Comparison of ENCODE assay signal across 1 cellular context in genomic region chr5:89307972-89308371, GRCh38.
A peak's percentile ranks its signal among the peaks of the same experiment; 100 is the strongest.
TF ChIP-seq lines count a peak whose summit lies in the region.

No MANE protein-coding gene starts in this region.

TF ChIP-seq in K562, 482 proteins besides CTCF, POLR2A, EP300 and RAD21 (continued from another document):
- TF ChIP-seq, protein P1, sequence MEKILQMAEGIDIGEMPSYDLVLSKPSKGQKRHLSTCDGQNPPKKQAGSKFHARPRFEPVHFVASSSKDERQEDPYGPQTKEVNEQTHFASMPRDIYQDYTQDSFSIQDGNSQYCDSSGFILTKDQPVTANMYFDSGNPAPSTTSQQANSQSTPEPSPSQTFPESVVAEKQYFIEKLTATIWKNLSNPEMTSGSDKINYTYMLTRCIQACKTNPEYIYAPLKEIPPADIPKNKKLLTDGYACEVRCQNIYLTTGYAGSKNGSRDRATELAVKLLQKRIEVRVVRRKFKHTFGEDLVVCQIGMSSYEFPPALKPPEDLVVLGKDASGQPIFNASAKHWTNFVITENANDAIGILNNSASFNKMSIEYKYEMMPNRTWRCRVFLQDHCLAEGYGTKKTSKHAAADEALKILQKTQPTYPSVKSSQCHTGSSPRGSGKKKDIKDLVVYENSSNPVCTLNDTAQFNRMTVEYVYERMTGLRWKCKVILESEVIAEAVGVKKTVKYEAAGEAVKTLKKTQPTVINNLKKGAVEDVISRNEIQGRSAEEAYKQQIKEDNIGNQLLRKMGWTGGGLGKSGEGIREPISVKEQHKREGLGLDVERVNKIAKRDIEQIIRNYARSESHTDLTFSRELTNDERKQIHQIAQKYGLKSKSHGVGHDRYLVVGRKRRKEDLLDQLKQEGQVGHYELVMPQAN (IDR thresholded peaks at IDR 0.05; ENCODE audit: borderline replicate concordance): no peak
- TF ChIP-seq KDM1A (IDR thresholded peaks at IDR 0.05): no peak
- TF ChIP-seq TRIM25 (IDR thresholded peaks at IDR 0.05; ENCODE audit: borderline replicate concordance): no peak
- TF ChIP-seq, protein P2, sequence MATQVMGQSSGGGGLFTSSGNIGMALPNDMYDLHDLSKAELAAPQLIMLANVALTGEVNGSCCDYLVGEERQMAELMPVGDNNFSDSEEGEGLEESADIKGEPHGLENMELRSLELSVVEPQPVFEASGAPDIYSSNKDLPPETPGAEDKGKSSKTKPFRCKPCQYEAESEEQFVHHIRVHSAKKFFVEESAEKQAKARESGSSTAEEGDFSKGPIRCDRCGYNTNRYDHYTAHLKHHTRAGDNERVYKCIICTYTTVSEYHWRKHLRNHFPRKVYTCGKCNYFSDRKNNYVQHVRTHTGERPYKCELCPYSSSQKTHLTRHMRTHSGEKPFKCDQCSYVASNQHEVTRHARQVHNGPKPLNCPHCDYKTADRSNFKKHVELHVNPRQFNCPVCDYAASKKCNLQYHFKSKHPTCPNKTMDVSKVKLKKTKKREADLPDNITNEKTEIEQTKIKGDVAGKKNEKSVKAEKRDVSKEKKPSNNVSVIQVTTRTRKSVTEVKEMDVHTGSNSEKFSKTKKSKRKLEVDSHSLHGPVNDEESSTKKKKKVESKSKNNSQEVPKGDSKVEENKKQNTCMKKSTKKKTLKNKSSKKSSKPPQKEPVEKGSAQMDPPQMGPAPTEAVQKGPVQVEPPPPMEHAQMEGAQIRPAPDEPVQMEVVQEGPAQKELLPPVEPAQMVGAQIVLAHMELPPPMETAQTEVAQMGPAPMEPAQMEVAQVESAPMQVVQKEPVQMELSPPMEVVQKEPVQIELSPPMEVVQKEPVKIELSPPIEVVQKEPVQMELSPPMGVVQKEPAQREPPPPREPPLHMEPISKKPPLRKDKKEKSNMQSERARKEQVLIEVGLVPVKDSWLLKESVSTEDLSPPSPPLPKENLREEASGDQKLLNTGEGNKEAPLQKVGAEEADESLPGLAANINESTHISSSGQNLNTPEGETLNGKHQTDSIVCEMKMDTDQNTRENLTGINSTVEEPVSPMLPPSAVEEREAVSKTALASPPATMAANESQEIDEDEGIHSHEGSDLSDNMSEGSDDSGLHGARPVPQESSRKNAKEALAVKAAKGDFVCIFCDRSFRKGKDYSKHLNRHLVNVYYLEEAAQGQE (CRISPR knock-in tag; IDR thresholded peaks at IDR 0.05; ENCODE audit: low read depth): no peak
- TF ChIP-seq ARID1B (IDR thresholded peaks at IDR 0.05): peak; percentile 57
- TF ChIP-seq, protein P3, sequence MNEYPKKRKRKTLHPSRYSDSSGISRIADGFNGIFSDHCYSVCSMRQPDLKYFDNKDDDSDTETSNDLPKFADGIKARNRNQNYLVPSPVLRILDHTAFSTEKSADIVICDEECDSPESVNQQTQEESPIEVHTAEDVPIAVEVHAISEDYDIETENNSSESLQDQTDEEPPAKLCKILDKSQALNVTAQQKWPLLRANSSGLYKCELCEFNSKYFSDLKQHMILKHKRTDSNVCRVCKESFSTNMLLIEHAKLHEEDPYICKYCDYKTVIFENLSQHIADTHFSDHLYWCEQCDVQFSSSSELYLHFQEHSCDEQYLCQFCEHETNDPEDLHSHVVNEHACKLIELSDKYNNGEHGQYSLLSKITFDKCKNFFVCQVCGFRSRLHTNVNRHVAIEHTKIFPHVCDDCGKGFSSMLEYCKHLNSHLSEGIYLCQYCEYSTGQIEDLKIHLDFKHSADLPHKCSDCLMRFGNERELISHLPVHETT (CRISPR knock-in tag; conservative IDR thresholded peaks at IDR 0.05 in 1 of 2, IDR thresholded peaks at IDR 0.05 in 1 of 2): no peak
- no peak for TF ChIP-seq NFIC (IDR thresholded peaks at IDR 0.05)
- no peak for TF ChIP-seq BMI1 (IDR thresholded peaks at IDR 0.05; ENCODE audit: low read length)
- no peak for TF ChIP-seq ZNF212 (CRISPR knock-in tag; IDR thresholded peaks at IDR 0.05)
- no peak for TF ChIP-seq PPARD (CRISPR knock-in tag; IDR thresholded peaks at IDR 0.05)
- TF ChIP-seq STAT5A (IDR thresholded peaks at IDR 0.05; ENCODE audit: borderline replicate concordance, low read length): peak; percentile 26; the same call in 1 of the 2 replicates
- TF ChIP-seq TAF15 (IDR thresholded peaks at IDR 0.05; ENCODE audit: low read depth, low read length): no peak
- TF ChIP-seq TEAD4 (IDR thresholded peaks at IDR 0.05; ENCODE audit: low read length): peak; percentile 46; the same call in 1 of the 2 replicates
- no peak for TF ChIP-seq TEAD4 (CRISPR knock-in tag; IDR thresholded peaks at IDR 0.05; ENCODE audit: borderline replicate concordance)
- TF ChIP-seq ARID2 (IDR thresholded peaks at IDR 0.05): no peak
- TF ChIP-seq ZNF143 (CRISPR knock-in tag; IDR thresholded peaks at IDR 0.05): no peak
- TF ChIP-seq MAZ (CRISPR knock-in tag; conservative IDR thresholded peaks at IDR 0.05 in 1 of 2, IDR thresholded peaks at IDR 0.05 in 1 of 2): no peak
- TF ChIP-seq, protein P4, sequence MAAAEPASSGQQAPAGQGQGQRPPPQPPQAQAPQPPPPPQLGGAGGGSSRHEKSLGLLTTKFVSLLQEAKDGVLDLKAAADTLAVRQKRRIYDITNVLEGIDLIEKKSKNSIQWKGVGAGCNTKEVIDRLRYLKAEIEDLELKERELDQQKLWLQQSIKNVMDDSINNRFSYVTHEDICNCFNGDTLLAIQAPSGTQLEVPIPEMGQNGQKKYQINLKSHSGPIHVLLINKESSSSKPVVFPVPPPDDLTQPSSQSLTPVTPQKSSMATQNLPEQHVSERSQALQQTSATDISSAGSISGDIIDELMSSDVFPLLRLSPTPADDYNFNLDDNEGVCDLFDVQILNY (CRISPR knock-in tag; IDR thresholded peaks at IDR 0.05): no peak
- no peak for TF ChIP-seq BRD4 (IDR thresholded peaks at IDR 0.05)
- TF ChIP-seq, protein P5, sequence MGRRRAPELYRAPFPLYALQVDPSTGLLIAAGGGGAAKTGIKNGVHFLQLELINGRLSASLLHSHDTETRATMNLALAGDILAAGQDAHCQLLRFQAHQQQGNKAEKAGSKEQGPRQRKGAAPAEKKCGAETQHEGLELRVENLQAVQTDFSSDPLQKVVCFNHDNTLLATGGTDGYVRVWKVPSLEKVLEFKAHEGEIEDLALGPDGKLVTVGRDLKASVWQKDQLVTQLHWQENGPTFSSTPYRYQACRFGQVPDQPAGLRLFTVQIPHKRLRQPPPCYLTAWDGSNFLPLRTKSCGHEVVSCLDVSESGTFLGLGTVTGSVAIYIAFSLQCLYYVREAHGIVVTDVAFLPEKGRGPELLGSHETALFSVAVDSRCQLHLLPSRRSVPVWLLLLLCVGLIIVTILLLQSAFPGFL (CRISPR knock-in tag; IDR thresholded peaks at IDR 0.05): no peak
- no peak for TF ChIP-seq ZNF354B (CRISPR knock-in tag; IDR thresholded peaks at IDR 0.05)
- peak; percentile 61 for TF ChIP-seq KLF16 (IDR thresholded peaks at IDR 0.05)
- TF ChIP-seq ZNF655 (CRISPR knock-in tag; IDR thresholded peaks at IDR 0.05): no peak
